ENCODE assay signal across 8 cellular contexts in the genomic region with DNA sequence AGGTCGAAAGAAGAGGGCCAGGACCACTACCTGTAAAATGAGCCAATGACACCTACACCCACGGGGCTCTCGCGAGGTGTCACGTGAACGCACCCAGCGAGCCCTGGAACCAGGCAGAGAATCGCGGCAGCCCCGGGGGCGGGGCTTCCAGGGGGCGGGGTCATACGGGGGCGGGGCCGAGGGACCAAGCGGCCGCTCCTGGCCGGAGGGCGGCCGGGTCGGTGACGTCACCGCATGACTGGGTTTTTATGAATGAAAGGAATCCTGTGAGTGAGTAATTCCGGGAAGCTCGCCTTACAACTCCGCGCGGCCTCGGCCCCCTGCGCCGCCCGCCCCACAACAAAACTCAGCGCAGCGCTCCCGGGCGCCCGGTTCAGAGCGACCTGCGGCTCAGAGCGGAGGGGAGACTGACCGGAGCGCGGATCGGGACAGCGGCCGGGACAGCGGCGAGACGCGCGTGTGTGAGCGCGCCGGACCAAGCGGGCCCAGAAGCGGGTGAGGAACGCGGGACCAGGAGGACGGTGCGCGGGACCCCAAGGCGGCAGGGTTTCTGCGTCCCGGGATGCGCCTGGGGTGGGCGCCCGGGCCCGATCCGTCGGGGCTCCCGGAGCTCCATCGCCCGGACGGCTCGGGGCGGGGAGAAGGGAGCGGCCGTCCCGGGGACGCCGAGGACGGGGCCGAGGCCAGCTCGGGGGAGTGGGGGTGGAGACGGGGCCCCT. TPM values are rescaled to one million over a fixed set of nuclear protein-coding genes. Genes with fewer than 3 reads are reported as not detected.
DNase-seq lines count a peak whose midpoint lies in the region; TF ChIP-seq lines count a peak whose summit lies in the region.

A gene (plus strand): TSS at position 277 of the 719 bp plus-strand sequence. CDS start 11,860 bp downstream, outside the sequence.

- H3K27ac Mint-ChIP-seq in H9: peak within 1 kb of the TSS in 2 of 3 experiments; percentile 57 to 92; a peak in 3 of 7 replicates
- H3K27ac Mint-ChIP-seq in activated naive CD8-positive, alpha-beta T cell treated with anti-CD3 and anti-CD28 coated beads for 36 hours: peak within 1 kb of the TSS; percentile 86
- H3K27ac Mint-ChIP-seq in glutamatergic neuron (ENCODE audit: unreplicated experiment): peak within 1 kb of the TSS; percentile 65

- H4K5ac ChIP-seq in H9 (ENCODE audit: insufficient read length, low read depth, low read length): no peak within 1 kb of the TSS

- H2BK5ac ChIP-seq in H9 (ENCODE audit: insufficient read length, low read length): no peak within 1 kb of the TSS

- peak; percentile 98 for DNase-seq in ELR (ENCODE audit: low read depth)
- peak; percentile 97 for DNase-seq in H9
- DNase-seq in MV-4-11 (lab: John Stamatoyannopoulos, UW): peak; percentile 91
- DNase-seq in SKM-1 treated with dmso at 0.1 percent for 144 hours (lab: John Stamatoyannopoulos, UW; ENCODE audit: unreplicated experiment): peak; percentile 86
- DNase-seq in activated naive CD8-positive, alpha-beta T cell treated with anti-CD3 and anti-CD28 coated beads for 36 hours: peak; percentile 90
- DNase-seq in glutamatergic neuron: peak; percentile 93
- DNase-seq in osteoblast (ENCODE audit: insufficient read length, low spot score, missing footprints): peak; percentile 99

- H3K9ac ChIP-seq in H9 (ENCODE audit: extremely low read depth, insufficient read length, low read length): peak within 1 kb of the TSS; percentile 49

- H3K79me2 ChIP-seq in H9 (ENCODE audit: insufficient read depth, low read length) (no peaks in the 10 kb centered on the region; the same call in 1 of the 2 replicates), osteoblast (ENCODE audit: insufficient read depth, low read length) (peaks cover 44% of the 10 kb centered on the region)

- H4K8ac ChIP-seq in H9 (replicated peaks; ENCODE audit: insufficient read length, low read depth, low read length): no peak within 1 kb of the TSS

- peak within 1 kb of the TSS; percentile 80 for H3K14ac ChIP-seq in H9 (ENCODE audit: insufficient read depth, low read length)

- H3K9me3 Mint-ChIP-seq in H9 (no peaks in the 10 kb centered on the region; a peak in 1 of 5 replicates), glutamatergic neuron (ENCODE audit: unreplicated experiment) (peaks cover 9% of the 10 kb centered on the region)
- H3K9me3 Mint-ChIP-seq in activated naive CD8-positive, alpha-beta T cell treated with anti-CD3 and anti-CD28 coated beads for 36 hours: no peaks in the 10 kb centered on the region

- H3K27me3 Mint-ChIP-seq in H9 (ENCODE audit: low read depth): peaks cover 43% of the 10 kb centered on the region
- H3K27me3 Mint-ChIP-seq in activated naive CD8-positive, alpha-beta T cell treated with anti-CD3 and anti-CD28 coated beads for 36 hours: no peaks in the 10 kb centered on the region
- peaks cover 8% of the 10 kb centered on the region for H3K27me3 Mint-ChIP-seq in glutamatergic neuron (ENCODE audit: unreplicated experiment)

- H3T11ph ChIP-seq in H9 (ENCODE audit: low read length): no peak within 1 kb of the TSS

- H3K27ac ChIP-seq in H9 (ENCODE audit: insufficient read length, low read depth, low read length) (no peak within 1 kb of the TSS), osteoblast (ENCODE audit: low read depth, low read length) (peak within 1 kb of the TSS; percentile 98), temporal lobe (ENCODE audit: low read depth, low read length) (peak within 1 kb of the TSS; percentile 36)

- WGBS in H9 (ENCODE audit: extremely low coverage, insufficient read length, low lambda C conversion rate): no CpG with 5 or more reads among the region's 85 CpGs

- no peaks in the 10 kb centered on the region; the same call in 1 of the 2 replicates for H3K4me1 ChIP-seq in H9 (ENCODE audit: insufficient read depth, low read length)
- peaks cover 37% of the 10 kb centered on the region for H3K4me1 ChIP-seq in osteoblast (ENCODE audit: insufficient read depth, low read length)

- H3K4me2 ChIP-seq in H9 (ENCODE audit: insufficient read depth, insufficient read length, low read length): peak within 1 kb of the TSS; percentile 84
- H3K4me2 ChIP-seq in osteoblast (ENCODE audit: insufficient read depth, low read length): peak within 1 kb of the TSS; percentile 93

- H4K20me1 ChIP-seq in H9 (ENCODE audit: control insufficient read depth, insufficient read depth, insufficient read length) (no peaks in the 10 kb centered on the region), osteoblast (ENCODE audit: insufficient read depth, low read length) (peaks cover 30% of the 10 kb centered on the region)

- no peak within 1 kb of the TSS for H2BK20ac ChIP-seq in H9 (ENCODE audit: low read depth, low read length, poor library complexity, severe bottlenecking)

- no peak within 1 kb of the TSS for H3K23ac ChIP-seq in H9 (ENCODE audit: insufficient read length, low read depth, low read length)

- H3K27me3 ChIP-seq in H9 (ENCODE audit: insufficient read depth, low read length): no peaks in the 10 kb centered on the region
- no peaks in the 10 kb centered on the region for H3K27me3 ChIP-seq in osteoblast (ENCODE audit: insufficient read depth, low read length)

- H2BK120ac ChIP-seq in H9 (ENCODE audit: low read depth, low read length, poor library complexity, severe bottlenecking): no peak within 1 kb of the TSS

- H2AFZ ChIP-seq in H9 (ENCODE audit: low read length): no peak within 1 kb of the TSS
- peak within 1 kb of the TSS; percentile 94 for H2AFZ ChIP-seq in osteoblast (ENCODE audit: low read length)

- H4K91ac ChIP-seq in H9 (ENCODE audit: insufficient read length, low read depth, low read length): no peak within 1 kb of the TSS

- H2BK15ac ChIP-seq in H9 (ENCODE audit: low read depth, low read length): no peak within 1 kb of the TSS

- TF ChIP-seq CTCF in H9 (conservative IDR thresholded peaks at IDR 0.05) (no peak), glutamatergic neuron (IDR thresholded peaks at IDR 0.05; ENCODE audit: partially characterized antibody, unreplicated experiment) (no peak), osteoblast (IDR thresholded peaks at IDR 0.05; ENCODE audit: extremely low read depth, low read depth, low read length) (no peak)

- H3K9me3 ChIP-seq in H9 (ENCODE audit: control insufficient read depth, low read depth, low read length) (no peaks in the 10 kb centered on the region), osteoblast (ENCODE audit: low read depth, low read length) (no peaks in the 10 kb centered on the region)

- peak within 1 kb of the TSS; percentile 41 for H2BK12ac ChIP-seq in H9 (ENCODE audit: insufficient read length, low read depth, low read length)

- H3K4me1 Mint-ChIP-seq in H9 (peaks cover 18 to 21% of the 10 kb centered on the region in 2 experiments), glutamatergic neuron (ENCODE audit: low read depth, unreplicated experiment) (peaks cover 5% of the 10 kb centered on the region)
- H3K4me1 Mint-ChIP-seq in activated naive CD8-positive, alpha-beta T cell treated with anti-CD3 and anti-CD28 coated beads for 36 hours: peaks cover 29% of the 10 kb centered on the region

- no peak within 1 kb of the TSS; the same call in 1 of the 2 replicates for H3K4ac ChIP-seq in H9 (ENCODE audit: low read depth, low read length)

- H3K23me2 ChIP-seq in H9 (ENCODE audit: insufficient read length, low read depth, low read length, poor library complexity, severe bottlenecking): peaks cover 15% of the 10 kb centered on the region

- peak within 1 kb of the TSS; percentile 96 for H3K4me3 ChIP-seq in osteoblast (ENCODE audit: insufficient read depth, low read length)

- no peak within 1 kb of the TSS for H2AK5ac ChIP-seq in H9 (ENCODE audit: insufficient read length, low read length)

- H3K56ac ChIP-seq in H9 (ENCODE audit: insufficient read length, low read depth, low read length): no peak within 1 kb of the TSS

- H3K36me3 ChIP-seq in osteoblast (ENCODE audit: insufficient read depth, low read length): no peaks in the 10 kb centered on the region

- no peaks in the 10 kb centered on the region for H3K79me1 ChIP-seq in H9 (ENCODE audit: insufficient read depth, low read depth, low read length, poor library complexity, severe bottlenecking)

- H3K36me3 Mint-ChIP-seq in H9 (ENCODE audit: insufficient read depth in 1 of 3, low read depth in 3 of 3) (no peaks in the 10 kb centered on the region), glutamatergic neuron (ENCODE audit: unreplicated experiment) (no peaks in the 10 kb centered on the region)
- no peaks in the 10 kb centered on the region for H3K36me3 Mint-ChIP-seq in activated naive CD8-positive, alpha-beta T cell treated with anti-CD3 and anti-CD28 coated beads for 36 hours

- H3K4me3 Mint-ChIP-seq in H9 (peak within 1 kb of the TSS; percentile 80 to 90), glutamatergic neuron (ENCODE audit: unreplicated experiment) (peak within 1 kb of the TSS; percentile 81)
- peak within 1 kb of the TSS; percentile 83 for H3K4me3 Mint-ChIP-seq in activated naive CD8-positive, alpha-beta T cell treated with anti-CD3 and anti-CD28 coated beads for 36 hours

- H3K18ac ChIP-seq in H9 (ENCODE audit: insufficient read length, low read depth, low read length): peak within 1 kb of the TSS; percentile 76

RNA-seq across cellular contexts. Expression of the gene that starts here (rescaled TPM):
- total RNA-seq in H9 (2021) (5.8 and 6.7 TPM in 2 replicates), glutamatergic neuron (ENCODE audit: unreplicated experiment) (1.8 TPM), osteoblast (16.5 and 22.4 TPM in 2 replicates), temporal lobe (2.0 TPM)
- 1 to 10 TPM; 8.5 to 8.6 TPM for total RNA-seq in activated naive CD8-positive, alpha-beta T cell treated with anti-CD3 and anti-CD28 coated beads for 36 hours
